ENCODE assay signal across 11 cellular contexts in the genomic region with DNA sequence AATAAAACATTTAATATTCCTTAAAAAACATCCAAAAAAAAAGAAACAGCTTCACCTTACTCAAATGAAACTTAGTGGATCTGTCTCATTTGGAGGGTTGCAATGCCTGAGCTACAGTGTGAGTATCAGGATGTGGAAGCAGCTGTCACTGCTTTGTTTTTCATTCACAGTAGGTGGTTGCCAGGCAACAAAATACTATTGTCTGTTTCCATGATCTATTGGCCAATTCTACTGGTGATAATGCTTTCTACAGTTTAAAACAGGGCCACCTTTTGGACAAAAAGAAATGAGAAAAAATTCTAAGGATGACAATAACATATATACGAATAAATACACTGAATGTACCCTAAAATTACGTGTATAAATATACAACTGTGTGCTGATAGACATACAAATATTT. TPM values are rescaled to one million over a fixed set of nuclear protein-coding genes. Genes with fewer than 3 reads are reported as not detected.
DNase-seq lines count a peak whose midpoint lies in the region; ATAC-seq and TF ChIP-seq lines count a peak whose summit lies in the region.
"Had no signal": no experiment of that assay in that cellular context is flagged by ENCODE, and none has a peak within 500 bp of the region (broad histone marks: within the 10 kb centered on the region; RNA-seq: fewer than 3 reads in every experiment).

No MANE protein-coding gene starts in this region.

- TF ChIP-seq CTCF in PC-3 (conservative IDR thresholded peaks at IDR 0.05; ENCODE audit: low read depth, low read length), result peak; percentile 19; the same call in 1 of the 2 replicates
- no peak for TF ChIP-seq CTCF in OCI-LY7 (conservative IDR thresholded peaks at IDR 0.05; ENCODE audit: low read length)

- H2AFZ ChIP-seq in PC-3 (ENCODE audit: low read length) (no peak overlapping the region), Karpas-422 (ENCODE audit: low read length) (no peak overlapping the region), OCI-LY7 (ENCODE audit: low read length) (no peak overlapping the region)

- peaks cover 0 to 2% (median 0%) of the 10 kb centered on the region in 8 donors for H3K9me3 Mint-ChIP-seq in CD4-positive, alpha-beta memory T cell

- peaks cover 6% of the 10 kb centered on the region for H3K4me1 ChIP-seq in CD4-positive, alpha-beta memory T cell (ENCODE audit: insufficient read depth, low read length)
- H3K4me1 ChIP-seq in PC-3 (ENCODE audit: insufficient read depth, low read length), result peaks cover 7% of the 10 kb centered on the region; the same call in 1 of the 2 replicates
- H3K4me1 ChIP-seq in Karpas-422 (ENCODE audit: low read length), result no peaks in the 10 kb centered on the region
- H3K4me1 ChIP-seq in OCI-LY7 (ENCODE audit: insufficient read depth, low read length, poor library complexity, severe bottlenecking), result peaks cover 12% of the 10 kb centered on the region

- no peak overlapping the region for H3K4me3 ChIP-seq in CD4-positive, alpha-beta memory T cell (ENCODE audit: low read length in 2 of 2)
- no peak overlapping the region for H3K4me3 ChIP-seq in PC-3 (ENCODE audit: low read length)
- H3K4me3 ChIP-seq in Karpas-422 (ENCODE audit: low read length), result no peak overlapping the region
- no peak overlapping the region for H3K4me3 ChIP-seq in OCI-LY7 (ENCODE audit: low read depth, low read length, poor library complexity, severe bottlenecking)
- H3K4me3 ChIP-seq: stomach had no signal

- peaks cover 6 to 16% (median 12%) of the 10 kb centered on the region in 4 donors for H3K4me1 Mint-ChIP-seq in CD4-positive, alpha-beta memory T cell

- H3K9me2 ChIP-seq in PC-3 (replicated peaks; ENCODE audit: low read length) (no peaks in the 10 kb centered on the region), Karpas-422 (replicated peaks; ENCODE audit: insufficient read depth, low read length) (no peaks in the 10 kb centered on the region), OCI-LY7 (ENCODE audit: insufficient read depth, low read length) (no peaks in the 10 kb centered on the region)

- POLR2A ChIA-PET in CD4-positive, alpha-beta memory T cell (lab: Charles Lee; ENCODE audit: partially characterized antibody), result no interaction called here
- POLR2A ChIA-PET in PC-3 (lab: Charles Lee; ENCODE audit: unreplicated experiment) (no interaction called here), OCI-LY7 (lab: Charles Lee) (no interaction called here)

- no peaks in the 10 kb centered on the region for H3K9me3 ChIP-seq in CD4-positive, alpha-beta memory T cell (ENCODE audit: control insufficient read depth in 1 of 2, low read length in 2 of 2)
- H3K9me3 ChIP-seq in PC-3 (ENCODE audit: low read length) (no peaks in the 10 kb centered on the region), Karpas-422 (ENCODE audit: low read length) (no peaks in the 10 kb centered on the region), OCI-LY7 (ENCODE audit: low read length) (no peaks in the 10 kb centered on the region)
- H3K9me3 ChIP-seq: stomach had no signal

- CTCF ChIA-PET in CD4-positive, alpha-beta memory T cell (lab: Charles Lee; ENCODE audit: partially characterized antibody), result no interaction called here
- CTCF ChIA-PET in PC-3 (lab: Charles Lee) (interaction anchor here (0.7 to 0.9 kb wide), 2 partner anchors 21 to 120 kb away, joined by 3 read pairs; no protein-coding TSS in a partner anchor), OCI-LY7 (lab: Charles Lee; ENCODE audit: unreplicated experiment) (no interaction called here)

- no peak for ATAC-seq in PC-3

- in situ Hi-C loops in KBM-7 (cut with MboI; ENCODE audit: low pct_unique_long_range_greater_than_20kb, low sequenced_read_pairs), result no loop called here

- BruUV-seq in PC-3 (replicated peaks; lab: Mats Ljungman, UMichigan) (no TSS peak), OCI-LY7 (replicated peaks; lab: Mats Ljungman, UMichigan) (no TSS peak)

- intact Hi-C loops in CD4-positive, alpha-beta memory T cell (cut with micrococcal nuclease), result no loop called here
- intact Hi-C loops in PC-3 (cut with micrococcal nuclease) (loop anchor here (10.0 kb wide), 1 partner anchor 99 kb away; no protein-coding TSS in a partner anchor), OCI-LY7 (cut with micrococcal nuclease; ENCODE audit: unreplicated experiment) (no loop called here)

- no peak overlapping the region for H3K27ac Mint-ChIP-seq in CD4-positive, alpha-beta memory T cell

- H3K36me3 ChIP-seq in CD4-positive, alpha-beta memory T cell (ENCODE audit: insufficient read depth, low read length), result no peaks in the 10 kb centered on the region
- H3K36me3 ChIP-seq in PC-3 (ENCODE audit: low read depth, low read length) (no peaks in the 10 kb centered on the region), Karpas-422 (ENCODE audit: insufficient read depth, low read length) (no peaks in the 10 kb centered on the region), OCI-LY7 (ENCODE audit: insufficient read depth, low read length) (no peaks in the 10 kb centered on the region)
- H3K36me3 ChIP-seq: stomach had no signal

- no peaks in the 10 kb centered on the region for H3K27me3 ChIP-seq in CD4-positive, alpha-beta memory T cell (ENCODE audit: insufficient read depth, low read length)
- no peaks in the 10 kb centered on the region for H3K27me3 ChIP-seq in PC-3 (ENCODE audit: low read length)
- no peaks in the 10 kb centered on the region for H3K27me3 ChIP-seq in Karpas-422 (ENCODE audit: low read length)

- no peaks in the 10 kb centered on the region for H3K79me2 ChIP-seq in PC-3 (ENCODE audit: low read length)
- H3K79me2 ChIP-seq in Karpas-422 (ENCODE audit: low read length), result no peaks in the 10 kb centered on the region
- H3K79me2 ChIP-seq in OCI-LY7 (ENCODE audit: insufficient read depth, low read depth, low read length), result no peaks in the 10 kb centered on the region

- no peaks in the 10 kb centered on the region for H4K20me1 ChIP-seq in PC-3 (ENCODE audit: low read length)
- H4K20me1 ChIP-seq in Karpas-422 (ENCODE audit: insufficient read depth, low read depth, low read length), result no peaks in the 10 kb centered on the region
- H4K20me1 ChIP-seq in OCI-LY7 (ENCODE audit: insufficient read depth, low read length), result peaks cover 4% of the 10 kb centered on the region; the same call in 1 of the 2 replicates

- H3K27ac ChIP-seq in CD4-positive, alpha-beta memory T cell (ENCODE audit: low read depth, low read length), result no peak overlapping the region
- H3K27ac ChIP-seq in PC-3 (ENCODE audit: low read length) (no peak overlapping the region), Karpas-422 (ENCODE audit: low read length) (no peak overlapping the region), OCI-LY7 (ENCODE audit: low read depth, low read length, poor library complexity, severe bottlenecking) (no peak overlapping the region)
- H3K27ac ChIP-seq: stomach had no signal

- no peak overlapping the region for H3K4me3 Mint-ChIP-seq in CD4-positive, alpha-beta memory T cell

- H3F3A ChIP-seq in PC-3 (ENCODE audit: low read length, unreplicated experiment), result no peaks in the 10 kb centered on the region

- peaks cover 18% of the 10 kb centered on the region in 2 donors for H3K27me3 Mint-ChIP-seq in CD4-positive, alpha-beta memory T cell

- peak in 4 of 5 donors; percentile 20 to 38 (median 28) for DNase-seq in CD4-positive, alpha-beta memory T cell
- DNase-seq in KBM-7, result peak; percentile 52
- DNase-seq in PC-3, result peak; percentile 42
- DNase-seq in hepatic stellate cell (ENCODE audit: low spot score), result peak; percentile 25
- DNase-seq in Karpas-422, result no peak
- DNase-seq in OCI-LY7 (ENCODE audit: low spot score), result no peak
- no peak for DNase-seq in kidney glomerular epithelial cell (lab: John Stamatoyannopoulos, UW)
- no peak for DNase-seq in stimulated activated CD4-positive, alpha-beta T cell treated with anti-CD3 and anti-CD28 coated beads, Interleukin-1b, Interleukin-23, amount 100 ng/mL, for 48 hours
- DNase-seq: activated CD8-positive, alpha-beta memory T cell treated with anti-CD3 and anti-CD28 coated beads, Interleukin-2, amount 50 U/mL, for 4 hours; MM.1S; stomach had no signal

- H3K36me3 Mint-ChIP-seq in CD4-positive, alpha-beta memory T cell, result no peaks in the 10 kb centered on the region

- H3K9ac ChIP-seq in PC-3 (ENCODE audit: low read length) (no peak overlapping the region), Karpas-422 (ENCODE audit: low read length) (no peak overlapping the region)

- H3K4me2 ChIP-seq in PC-3 (ENCODE audit: low read length), result no peak overlapping the region
- H3K4me2 ChIP-seq in Karpas-422 (ENCODE audit: low read depth, low read length, poor library complexity, severe bottlenecking), result no peak overlapping the region
- H3K4me2 ChIP-seq in OCI-LY7 (ENCODE audit: low read length), result no peak overlapping the region

RNA-seq across cellular contexts. Expression of gene ENOX1, which starts 3.0 kb away (rescaled TPM):
- total RNA-seq in CD4-positive, alpha-beta memory T cell, result not detected
- polyA plus RNA-seq in CD4-positive, alpha-beta memory T cell, result not detected
- total RNA-seq in PC-3 (2014; rRNA removed), result 0.81 and 0.95 TPM in 2 replicates
- total RNA-seq in Karpas-422 (2014; rRNA removed; shearing (Covaris generic); ENCODE audit: low replicate concordance), result not detected in 2 replicates
- 0.03 TPM in 1 of 2 replicates, not detected in the other for total RNA-seq in OCI-LY7 (2014; rRNA removed; shearing (Covaris generic))
- total RNA-seq in OCI-LY7 (2022), result not detected in 2 replicates

Comparison
In these comparisons a context has a peak if more than half of its experiments do, and no peak if none do; other contexts are left out.
1. DNase-seq: peak in CD4-positive, alpha-beta memory T cell (4 of 5), KBM-7 (single experiment), PC-3 (single experiment) and hepatic stellate cell (single experiment); none in Karpas-422 (single experiment), OCI-LY7 (single experiment), kidney glomerular epithelial cell (single experiment) and stimulated activated CD4-positive, alpha-beta T cell treated with anti-CD3 and anti-CD28 coated beads, Interleukin-1b, Interleukin-23, amount 100 ng/mL, for 48 hours (single experiment).